ENCODE assay signal across 17 cellular contexts in genomic region chr16:61024180-61024900, GRCh38.
A peak's percentile ranks its signal among the peaks of the same experiment; 100 is the strongest.
DNase-seq lines count a peak whose midpoint lies in the region; ATAC-seq and TF ChIP-seq lines count a peak whose summit lies in the region.
"Had no signal": no experiment of that assay in that cellular context is flagged by ENCODE, and none has a peak within 500 bp of the region (broad histone marks: within the 10 kb centered on the region; RNA-seq: fewer than 3 reads in every experiment).

No MANE protein-coding gene starts in this region.

- intact Hi-C loops in activated CD4-positive, alpha-beta T cell treated with anti-CD3 and anti-CD28 coated beads for 36 hours (cut with DNase I, micrococcal nuclease): no loop called here
- intact Hi-C loops in left ventricle myocardium superior (cut with micrococcal nuclease): no loop called here

- H2BK120ac ChIP-seq in mesendoderm (ENCODE audit: low read depth, low read length): no peak overlapping the region

- no peaks in the 10 kb centered on the region for H3K27me3 Mint-ChIP-seq in activated CD4-positive, alpha-beta T cell treated with anti-CD3 and anti-CD28 coated beads for 36 hours
- H3K27me3 Mint-ChIP-seq: CD8-positive, alpha-beta memory T cell had no signal

- no peaks in the 10 kb centered on the region for H3K79me1 ChIP-seq in mesendoderm (ENCODE audit: low read length)

- no peak overlapping the region for H3K56ac ChIP-seq in mesendoderm (ENCODE audit: low read length)

- no peaks in the 10 kb centered on the region for H3K79me2 ChIP-seq in mesendoderm (ENCODE audit: control insufficient read depth, insufficient read depth, low read length)

- H3K36me3 ChIP-seq in mesendoderm (ENCODE audit: control insufficient read depth, insufficient read depth, low read length): no peaks in the 10 kb centered on the region

- H3K4me2 ChIP-seq in mesendoderm (ENCODE audit: low read length): no peak overlapping the region
- H3K4me2 ChIP-seq: A549 had no signal

- no CpG with 5 or more reads among the region's 3 CpGs for WGBS in mesendoderm (ENCODE audit: extremely low coverage, insufficient coverage, low lambda C conversion rate)

- no peaks in the 10 kb centered on the region for H3K4me1 ChIP-seq in mesendoderm (ENCODE audit: control insufficient read depth, low read depth, low read length)
- H3K4me1 ChIP-seq: A549 had no signal

- ATAC-seq in activated CD4-positive, alpha-beta T cell treated with anti-CD3 and anti-CD28 coated beads for 36 hours: no peak
- ATAC-seq in left ventricle myocardium superior: no peak
- ATAC-seq: A549, HepG2 had no signal

- H3K27ac Mint-ChIP-seq in activated CD4-positive, alpha-beta T cell treated with anti-CD3 and anti-CD28 coated beads for 36 hours: no peak overlapping the region
- H3K27ac Mint-ChIP-seq: CD14-positive monocyte; CD8-positive, alpha-beta memory T cell; HFFc6 had no signal

- no peak overlapping the region for H3K4me3 ChIP-seq in mesendoderm (ENCODE audit: low read length)
- H3K4me3 ChIP-seq in retinal pigment epithelial cell (ENCODE audit: low read length): no peak overlapping the region
- H3K4me3 ChIP-seq: A549 had no signal

- no peak overlapping the region for H3K4me3 Mint-ChIP-seq in activated CD4-positive, alpha-beta T cell treated with anti-CD3 and anti-CD28 coated beads for 36 hours
- H3K4me3 Mint-ChIP-seq: CD14-positive monocyte; CD8-positive, alpha-beta memory T cell; HFFc6 had no signal

- H2BK15ac ChIP-seq in mesendoderm (replicated peaks; ENCODE audit: low read depth): no peak overlapping the region

- H3K27me3 ChIP-seq in mesendoderm (ENCODE audit: insufficient read depth, low read length, poor library complexity): no peaks in the 10 kb centered on the region

- no peak overlapping the region for H2BK5ac ChIP-seq in mesendoderm (ENCODE audit: low read length)

- TF ChIP-seq CTCF in retinal pigment epithelial cell (conservative IDR thresholded peaks at IDR 0.05; ENCODE audit: low read depth, low read length): no peak

- H4K5ac ChIP-seq in mesendoderm (ENCODE audit: low read length): no peak overlapping the region

- H3K9ac ChIP-seq in mesendoderm (ENCODE audit: low read length): no peak overlapping the region

- no peaks in the 10 kb centered on the region for H3K36me3 Mint-ChIP-seq in activated CD4-positive, alpha-beta T cell treated with anti-CD3 and anti-CD28 coated beads for 36 hours (ENCODE audit: low read depth)
- H3K36me3 Mint-ChIP-seq: CD14-positive monocyte; CD8-positive, alpha-beta memory T cell had no signal

- H2AK5ac ChIP-seq in mesendoderm (ENCODE audit: low read length): no peak overlapping the region

- no peak overlapping the region for H3K4ac ChIP-seq in mesendoderm (ENCODE audit: low read depth, low read length)

- CTCF ChIA-PET in activated CD4-positive, alpha-beta T cell treated with anti-CD3 and anti-CD28 coated beads for 36 hours (lab: Charles Lee): no interaction called here

- H3K18ac ChIP-seq in mesendoderm (ENCODE audit: low read length): no peak overlapping the region

- H3K23ac ChIP-seq in mesendoderm (ENCODE audit: low read length): no peak overlapping the region

- POLR2A ChIA-PET in activated CD4-positive, alpha-beta T cell treated with anti-CD3 and anti-CD28 coated beads for 36 hours (lab: Charles Lee): no interaction called here

- no peak overlapping the region for H3K27ac ChIP-seq in mesendoderm (ENCODE audit: low read depth, low read length)
- H3K27ac ChIP-seq: A549 had no signal

- peak; percentile 83 for DNase-seq in MV-4-11 (lab: John Stamatoyannopoulos, UW)
- DNase-seq in astrocyte of the hippocampus (ENCODE audit: low read depth, low spot score): peak; percentile 50
- DNase-seq in mesendoderm: peak; percentile 8
- DNase-seq in retinal pigment epithelial cell (ENCODE audit: low read depth): peak; percentile 82
- no peak for DNase-seq in activated CD4-positive, alpha-beta T cell treated with anti-CD3 and anti-CD28 coated beads, Interleukin-2, amount 50 U/mL, for 1 hour
- no peak for DNase-seq in activated CD4-positive, alpha-beta T cell treated with anti-CD3 and anti-CD28 coated beads for 36 hours
- no peak for DNase-seq in left ventricle myocardium superior
- DNase-seq in activated CD4-positive, alpha-beta T cell treated with anti-CD3 and anti-CD28 coated beads, Interleukin-2, amount 50 U/mL, for 48 hours: no peak
- DNase-seq: Caco-2; CD8-positive, alpha-beta memory T cell; DMS53; GF-D8; HCEC 1CT; HFFc6 had no signal

- peaks cover 26% of the 10 kb centered on the region for H3K9me3 Mint-ChIP-seq in activated CD4-positive, alpha-beta T cell treated with anti-CD3 and anti-CD28 coated beads for 36 hours (ENCODE audit: low read depth)

- no peaks in the 10 kb centered on the region for H3K4me1 Mint-ChIP-seq in activated CD4-positive, alpha-beta T cell treated with anti-CD3 and anti-CD28 coated beads for 36 hours
- H3K4me1 Mint-ChIP-seq: CD14-positive monocyte; CD8-positive, alpha-beta memory T cell had no signal

- no peak overlapping the region for H4K8ac ChIP-seq in mesendoderm (ENCODE audit: low read depth, low read length)

Comparison
In these comparisons a context has a peak if more than half of its experiments do, and no peak if none do; other contexts are left out.
1. DNase-seq: peak in MV-4-11 (single experiment), astrocyte of the hippocampus (single experiment), mesendoderm (single experiment) and retinal pigment epithelial cell (single experiment); none in activated CD4-positive, alpha-beta T cell treated with anti-CD3 and anti-CD28 coated beads, Interleukin-2, amount 50 U/mL, for 1 hour (single experiment), activated CD4-positive, alpha-beta T cell treated with anti-CD3 and anti-CD28 coated beads for 36 hours (single experiment), left ventricle myocardium superior (single experiment) and activated CD4-positive, alpha-beta T cell treated with anti-CD3 and anti-CD28 coated beads, Interleukin-2, amount 50 U/mL, for 48 hours (0 of 2).